In genomic region chr13:48489003-48489402, GRCh38 we compare ENCODE assay signal across 16 cellular contexts. TPM values are rescaled to one million over a fixed set of nuclear protein-coding genes. Genes with fewer than 3 reads are reported as not detected.
DNase-seq lines count a peak whose midpoint lies in the region; ATAC-seq and TF ChIP-seq lines count a peak whose summit lies in the region.
"Had no signal": no experiment of that assay in that cellular context is flagged by ENCODE, and none has a peak within 500 bp of the region (broad histone marks: within the 10 kb centered on the region; RNA-seq: fewer than 3 reads in every experiment).

No MANE protein-coding gene starts in this region.

- H3K36me3 Mint-ChIP-seq in activated CD4-positive, alpha-beta T cell treated with anti-CD3 and anti-CD28 coated beads for 36 hours (ENCODE audit: low read depth) = peaks cover 18% of the 10 kb centered on the region
- H3K36me3 Mint-ChIP-seq in central memory CD8-positive, alpha-beta T cell (ENCODE audit: insufficient read depth) = peaks cover 10% of the 10 kb centered on the region

- H3K4me1 ChIP-seq in DOHH2 (ENCODE audit: control insufficient read depth, low read length) = peaks cover 60% of the 10 kb centered on the region
- peaks cover 34% of the 10 kb centered on the region for H3K4me1 ChIP-seq in MM.1S (ENCODE audit: low read length)

- H3K79me2 ChIP-seq in DOHH2 (ENCODE audit: control insufficient read depth, low read length) (no peaks in the 10 kb centered on the region), MM.1S (ENCODE audit: low read length) (no peaks in the 10 kb centered on the region)

- H3K27ac Mint-ChIP-seq in activated CD4-positive, alpha-beta T cell treated with anti-CD3 and anti-CD28 coated beads for 36 hours = peak overlapping the region; percentile 37
- H3K27ac Mint-ChIP-seq in central memory CD8-positive, alpha-beta T cell (ENCODE audit: low read depth) = peak overlapping the region; percentile 86
- H3K27ac Mint-ChIP-seq: progenitor cell of endocrine pancreas had no signal

- H3K9me3 Mint-ChIP-seq in activated CD4-positive, alpha-beta T cell treated with anti-CD3 and anti-CD28 coated beads for 36 hours (ENCODE audit: low read depth) = no peaks in the 10 kb centered on the region
- no peaks in the 10 kb centered on the region for H3K9me3 Mint-ChIP-seq in central memory CD8-positive, alpha-beta T cell

- H3K27me3 ChIP-seq in DOHH2 (ENCODE audit: control insufficient read depth, low read length) = no peaks in the 10 kb centered on the region
- H3K27me3 ChIP-seq in MM.1S (replicated peaks; ENCODE audit: insufficient read depth, low read length) = no peaks in the 10 kb centered on the region
- H3K27me3 ChIP-seq: gastrocnemius medialis had no signal

- H3K36me3 ChIP-seq in DOHH2 (ENCODE audit: control insufficient read depth, low read length) = peaks cover 26% of the 10 kb centered on the region
- H3K36me3 ChIP-seq in MM.1S (replicated peaks; ENCODE audit: insufficient read depth, low read length) = no peaks in the 10 kb centered on the region
- H3K36me3 ChIP-seq: gastrocnemius medialis had no signal

- peak overlapping the region; percentile 13; the same call in 1 of the 2 replicates for H3K4me3 ChIP-seq in DOHH2 (ENCODE audit: low read length)
- H3K4me3 ChIP-seq in MM.1S (ENCODE audit: low read length) = no peak overlapping the region
- no peak overlapping the region for H3K4me3 ChIP-seq in foreskin fibroblast (ENCODE audit: low read depth in 1 of 2, low read length in 2 of 2)
- H3K4me3 ChIP-seq: gastrocnemius medialis, GM23248, lower lobe of right lung had no signal

- no peak overlapping the region for H2AFZ ChIP-seq in MM.1S (ENCODE audit: low read length)
- H2AFZ ChIP-seq: GM23248 had no signal

- intact Hi-C loops in activated CD4-positive, alpha-beta T cell treated with anti-CD3 and anti-CD28 coated beads for 36 hours (cut with DNase I, micrococcal nuclease) = loop anchor here in 1 of 2 experiments (10.0 kb wide), 1 partner anchor 54 kb away; no protein-coding TSS in a partner anchor

- no peaks in the 10 kb centered on the region for H4K20me1 ChIP-seq in DOHH2 (ENCODE audit: control insufficient read depth, insufficient read depth, low read depth, low read length)
- no peaks in the 10 kb centered on the region for H4K20me1 ChIP-seq in MM.1S (ENCODE audit: insufficient read depth, low read length)

- no peak overlapping the region for H3K9ac ChIP-seq in MM.1S (ENCODE audit: low read length)
- H3K9ac ChIP-seq: GM23248, SK-N-SH had no signal

- CTCF ChIA-PET in activated CD4-positive, alpha-beta T cell treated with anti-CD3 and anti-CD28 coated beads for 36 hours (lab: Charles Lee) = no interaction called here

- POLR2A ChIA-PET in activated CD4-positive, alpha-beta T cell treated with anti-CD3 and anti-CD28 coated beads for 36 hours (lab: Charles Lee) = no interaction called here

- DNase-seq in activated CD4-positive, alpha-beta T cell treated with anti-CD3 and anti-CD28 coated beads for 36 hours = no peak
- no peak for DNase-seq in activated CD4-positive, alpha-beta T cell treated with anti-CD3 and anti-CD28 coated beads, Interleukin-2, amount 50 U/mL, for 4 hours
- DNase-seq in MM.1S (no peak), foreskin fibroblast (no peak)
- DNase-seq in central memory CD8-positive, alpha-beta T cell (ENCODE audit: low spot score in 2 of 2) = no peak
- DNase-seq: gastrocnemius medialis; GDM1; GM23248; lower lobe of right lung; naive thymus-derived CD8-positive, alpha-beta T cell; NCI-H187; SK-N-SH had no signal

- H3K9me3 ChIP-seq in DOHH2 (ENCODE audit: control insufficient read depth, insufficient read depth, low read length) (no peaks in the 10 kb centered on the region), MM.1S (replicated peaks; ENCODE audit: insufficient read depth, low read length) (no peaks in the 10 kb centered on the region)
- H3K9me3 ChIP-seq: gastrocnemius medialis, lower lobe of right lung, SK-N-SH had no signal

- no peak overlapping the region for H3K4me3 Mint-ChIP-seq in activated CD4-positive, alpha-beta T cell treated with anti-CD3 and anti-CD28 coated beads for 36 hours
- no peak overlapping the region for H3K4me3 Mint-ChIP-seq in central memory CD8-positive, alpha-beta T cell

- H3K4me1 Mint-ChIP-seq in activated CD4-positive, alpha-beta T cell treated with anti-CD3 and anti-CD28 coated beads for 36 hours = peaks cover 16% of the 10 kb centered on the region
- H3K4me1 Mint-ChIP-seq in central memory CD8-positive, alpha-beta T cell = peaks cover 24% of the 10 kb centered on the region

- TF ChIP-seq CTCF in DOHH2 (IDR thresholded peaks at IDR 0.05; ENCODE audit: low read depth, low read length, poor library complexity, severe bottlenecking) (no peak), MM.1S (IDR thresholded peaks at IDR 0.05; ENCODE audit: low read length) (no peak), foreskin fibroblast (IDR thresholded peaks at IDR 0.05; ENCODE audit: low read depth, low read length) (no peak)

- H3K9me2 ChIP-seq in DOHH2 (replicated peaks; ENCODE audit: control insufficient read depth, low read length) = no peaks in the 10 kb centered on the region
- H3K9me2 ChIP-seq in MM.1S (replicated peaks; ENCODE audit: insufficient read depth, low read length) = no peaks in the 10 kb centered on the region
- H3K9me2 ChIP-seq: SK-N-SH had no signal

- no peak for ATAC-seq in activated CD4-positive, alpha-beta T cell treated with anti-CD3 and anti-CD28 coated beads for 36 hours
- ATAC-seq in central memory CD8-positive, alpha-beta T cell (replicated peaks; ENCODE audit: extremely low read depth, poor library complexity, severe bottlenecking) = no peak
- ATAC-seq in HG02588 (IDR thresholded peaks at IDR 0.05; ENCODE audit: unreplicated experiment) = no peak
- no peak for ATAC-seq in GM18873 (IDR thresholded peaks at IDR 0.05; ENCODE audit: low FRiP score, unreplicated experiment)
- ATAC-seq: gastrocnemius medialis; lower lobe of right lung; naive thymus-derived CD8-positive, alpha-beta T cell had no signal

- H3K4me2 ChIP-seq in DOHH2 (ENCODE audit: low read length) (peak overlapping the region; percentile 36), MM.1S (ENCODE audit: low read depth, low read length) (peak overlapping the region; percentile 32; the same call in 1 of the 2 replicates)
- H3K4me2 ChIP-seq: SK-N-SH had no signal

- H3F3A ChIP-seq in DOHH2 (ENCODE audit: control insufficient read depth, insufficient read depth) (peaks cover 22% of the 10 kb centered on the region), MM.1S (ENCODE audit: insufficient read depth, low read length) (peaks cover 10% of the 10 kb centered on the region)

- no peaks in the 10 kb centered on the region for H3K27me3 Mint-ChIP-seq in activated CD4-positive, alpha-beta T cell treated with anti-CD3 and anti-CD28 coated beads for 36 hours
- H3K27me3 Mint-ChIP-seq in central memory CD8-positive, alpha-beta T cell = no peaks in the 10 kb centered on the region
- H3K27me3 Mint-ChIP-seq: naive thymus-derived CD8-positive, alpha-beta T cell; progenitor cell of endocrine pancreas had no signal

- H3K27ac ChIP-seq in DOHH2 (ENCODE audit: low read depth, low read length) (peak overlapping the region; percentile 33), MM.1S (ENCODE audit: low read length) (no peak overlapping the region; the same call in 1 of the 2 replicates)
- H3K27ac ChIP-seq: gastrocnemius medialis, GM23248, lower lobe of right lung had no signal

RNA-seq across cellular contexts. Expression of gene RCBTB2, which starts 43.9 kb away (rescaled TPM):
- total RNA-seq in activated CD4-positive, alpha-beta T cell treated with anti-CD3 and anti-CD28 coated beads for 36 hours = 1 to 10 TPM; 1.1 to 1.6 TPM
